ENCODE assay signal across 1 cellular context in genomic region chr19:48448563-48448962, GRCh38.
TF ChIP-seq lines count a peak whose summit lies in the region.

No MANE protein-coding gene starts in this region.

TF ChIP-seq in HEK293, 187 proteins besides CTCF, POLR2A, EP300 and RAD21 (continued from another document):
- TF ChIP-seq, protein P1, sequence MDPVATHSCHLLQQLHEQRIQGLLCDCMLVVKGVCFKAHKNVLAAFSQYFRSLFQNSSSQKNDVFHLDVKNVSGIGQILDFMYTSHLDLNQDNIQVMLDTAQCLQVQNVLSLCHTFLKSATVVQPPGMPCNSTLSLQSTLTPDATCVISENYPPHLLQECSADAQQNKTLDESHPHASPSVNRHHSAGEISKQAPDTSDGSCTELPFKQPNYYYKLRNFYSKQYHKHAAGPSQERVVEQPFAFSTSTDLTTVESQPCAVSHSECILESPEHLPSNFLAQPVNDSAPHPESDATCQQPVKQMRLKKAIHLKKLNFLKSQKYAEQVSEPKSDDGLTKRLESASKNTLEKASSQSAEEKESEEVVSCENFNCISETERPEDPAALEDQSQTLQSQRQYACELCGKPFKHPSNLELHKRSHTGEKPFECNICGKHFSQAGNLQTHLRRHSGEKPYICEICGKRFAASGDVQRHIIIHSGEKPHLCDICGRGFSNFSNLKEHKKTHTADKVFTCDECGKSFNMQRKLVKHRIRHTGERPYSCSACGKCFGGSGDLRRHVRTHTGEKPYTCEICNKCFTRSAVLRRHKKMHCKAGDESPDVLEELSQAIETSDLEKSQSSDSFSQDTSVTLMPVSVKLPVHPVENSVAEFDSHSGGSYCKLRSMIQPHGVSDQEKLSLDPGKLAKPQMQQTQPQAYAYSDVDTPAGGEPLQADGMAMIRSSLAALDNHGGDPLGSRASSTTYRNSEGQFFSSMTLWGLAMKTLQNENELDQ (tag by site-specific recombination; IDR thresholded peaks at IDR 0.05; ENCODE audit: low read depth): no peak
